ENCODE assay signal across 9 cellular contexts in genomic region chr3:54374214-54374855, GRCh38.
DNase-seq lines count a peak whose midpoint lies in the region; ATAC-seq and TF ChIP-seq lines count a peak whose summit lies in the region.
"Had no signal": no experiment of that assay in that cellular context is flagged by ENCODE, and none has a peak within 500 bp of the region (broad histone marks: within the 10 kb centered on the region; RNA-seq: fewer than 3 reads in every experiment).

No MANE protein-coding gene starts in this region.

- H3K4me2 ChIP-seq in BLaER1, result peak overlapping the region; percentile 45

- no peaks in the 10 kb centered on the region for H3K27me3 ChIP-seq in BLaER1

- peak; percentile 37 for DNase-seq in kidney tubule cell (ENCODE audit: low spot score)
- no peak for DNase-seq in HCEC 1CT
- DNase-seq: T-cell had no signal

- ATAC-seq in GM19467 (IDR thresholded peaks at IDR 0.05; ENCODE audit: unreplicated experiment) (peak; percentile 54), HG03139 (IDR thresholded peaks at IDR 0.05; ENCODE audit: unreplicated experiment) (no peak), HG03439 (IDR thresholded peaks at IDR 0.05; ENCODE audit: unreplicated experiment) (no peak), GM18909 (IDR thresholded peaks at IDR 0.05; ENCODE audit: poor library complexity, unreplicated experiment) (no peak)

- peaks cover 16% of the 10 kb centered on the region for H3K4me1 ChIP-seq in BLaER1

- H3K27ac ChIP-seq in BLaER1 (no peak overlapping the region), VCaP (no peak overlapping the region)

- TF ChIP-seq CTCF in VCaP (conservative IDR thresholded peaks at IDR 0.05), result peak; percentile 83

- H3K9me3 ChIP-seq in BLaER1, result no peaks in the 10 kb centered on the region

- no peak overlapping the region for H3K9ac ChIP-seq in BLaER1

- H3K4me3 ChIP-seq in BLaER1, result no peak overlapping the region

- no peaks in the 10 kb centered on the region for H4K20me1 ChIP-seq in BLaER1

- H3K36me3 ChIP-seq in BLaER1, result no peaks in the 10 kb centered on the region
